In the genomic region with DNA sequence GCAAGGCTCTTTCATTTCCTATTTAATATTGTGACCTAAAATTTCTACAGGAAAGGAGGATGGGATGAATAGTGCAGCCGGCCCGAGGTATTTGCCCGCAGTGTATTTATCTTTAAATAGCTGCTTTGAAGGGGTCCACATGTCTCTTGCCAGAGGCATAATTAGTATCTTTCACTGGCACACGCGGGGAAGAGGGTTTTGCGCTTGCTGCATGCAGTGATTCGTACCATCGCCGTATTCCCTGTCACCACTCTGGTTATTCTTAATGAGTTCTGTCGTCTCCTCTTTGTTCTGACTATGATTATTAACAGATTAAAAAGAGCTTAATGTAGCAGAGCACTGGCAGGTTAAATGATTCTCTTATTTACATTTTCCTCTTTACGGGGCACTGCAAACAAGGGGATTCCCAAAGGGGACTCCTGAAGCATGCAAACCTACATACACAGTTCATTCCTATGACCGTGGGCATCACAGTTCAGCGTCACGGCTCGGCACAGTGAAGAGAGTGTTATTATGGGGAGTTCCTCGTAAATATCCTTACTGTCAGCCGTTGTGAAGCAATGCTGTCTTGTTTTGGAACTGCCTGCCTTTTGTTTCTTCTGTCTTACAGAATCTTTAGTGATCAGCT, we compare ENCODE assay signal across 12 cellular contexts.
DNase-seq lines count a peak whose midpoint lies in the region; ATAC-seq and TF ChIP-seq lines count a peak whose summit lies in the region.
"Had no signal": no experiment of that assay in that cellular context is flagged by ENCODE, and none has a peak within 500 bp of the region (broad histone marks: within the 10 kb centered on the region; RNA-seq: fewer than 3 reads in every experiment).

No MANE protein-coding gene starts in this region.

- DNase-seq in DMS153 treated with DMSO at 0.1 percent for 48 hours (lab: John Stamatoyannopoulos, UW; ENCODE audit: unreplicated experiment) = peak; percentile 41
- no peak for DNase-seq in DMS153 (lab: John Stamatoyannopoulos, UW)
- DNase-seq in HAP-1 (ENCODE audit: low spot score in 2 of 2) = peak; percentile 44 to 55
- peak; percentile 56 for DNase-seq in NCI-H2227 treated with DMSO at 0.1 percent for 48 hours (lab: John Stamatoyannopoulos, UW)
- DNase-seq in nephron progenitor cell = no peak
- DNase-seq in lower leg skin (ENCODE audit: low spot score in 2 of 2) = no peak
- no peak for DNase-seq in GM23338 (ENCODE audit: low spot score)
- no peak for DNase-seq in inferior parietal cortex (ENCODE audit: extremely low spot score)
- DNase-seq: activated naive CD8-positive, alpha-beta T cell treated with anti-CD3 and anti-CD28 coated beads, Interleukin-2, amount 50 U/mL, for 24 hours; HFFc6; stimulated activated naive CD8-positive, alpha-beta T cell treated with anti-CD3 and anti-CD28 coated beads, Interleukin-15, amount 100 ng/mL, for 72 hours had no signal

- no peak for TF ChIP-seq CTCF in nephron progenitor cell (IDR thresholded peaks at IDR 0.05)
- no peak for TF ChIP-seq CTCF in lower leg skin (IDR thresholded peaks at IDR 0.05)
- TF ChIP-seq CTCF in GM23338 (conservative IDR thresholded peaks at IDR 0.05; ENCODE audit: low read depth in 2 of 2) = no peak

- no peaks in the 10 kb centered on the region for H3K36me3 ChIP-seq in HAP-1 (replicated peaks)
- no peaks in the 10 kb centered on the region; the same call in none of the 2 replicates for H3K36me3 ChIP-seq in GM23338 (ENCODE audit: insufficient read depth)

- H3K9me3 Mint-ChIP-seq in nephron progenitor cell = no peaks in the 10 kb centered on the region
- peaks cover 2% of the 10 kb centered on the region; the same call in 2 of the 3 replicates for H3K9me3 Mint-ChIP-seq in GM23338
- H3K9me3 Mint-ChIP-seq: activated naive CD8-positive, alpha-beta T cell treated with anti-CD3 and anti-CD28 coated beads, Interleukin-2, amount 50 U/mL, for 24 hours; HFFc6; stimulated activated naive CD8-positive, alpha-beta T cell treated with anti-CD3 and anti-CD28 coated beads, Interleukin-15, amount 100 ng/mL, for 72 hours had no signal

- H3K27ac ChIP-seq in GM23338 (ENCODE audit: low read depth) = no peak overlapping the region
- H3K27ac ChIP-seq: 22Rv1 had no signal

- H3K4me1 ChIP-seq in HAP-1 (peaks cover 33% of the 10 kb centered on the region), GM23338 (ENCODE audit: insufficient read depth) (peaks cover 88% of the 10 kb centered on the region)

- 74 to 78% methylated on average over 17 of the region's 17 CpGs for WGBS in lower leg skin, 2 donors

- H3K27ac Mint-ChIP-seq in nephron progenitor cell (peak overlapping the region; percentile 22), GM23338 (no peak overlapping the region)
- H3K27ac Mint-ChIP-seq: HFFc6 had no signal

- no peak for ATAC-seq in GM23338
- ATAC-seq: activated naive CD8-positive, alpha-beta T cell treated with anti-CD3 and anti-CD28 coated beads, Interleukin-2, amount 50 U/mL, for 24 hours; stimulated activated naive CD8-positive, alpha-beta T cell treated with anti-CD3 and anti-CD28 coated beads, Interleukin-15, amount 100 ng/mL, for 72 hours had no signal

- H3K27me3 Mint-ChIP-seq in nephron progenitor cell (ENCODE audit: low read depth, poor library complexity) = no peaks in the 10 kb centered on the region
- H3K27me3 Mint-ChIP-seq in GM23338 (ENCODE audit: insufficient read depth, low read depth, poor library complexity) = peaks cover 29% of the 10 kb centered on the region
- H3K27me3 Mint-ChIP-seq: activated naive CD8-positive, alpha-beta T cell treated with anti-CD3 and anti-CD28 coated beads, Interleukin-2, amount 50 U/mL, for 24 hours; stimulated activated naive CD8-positive, alpha-beta T cell treated with anti-CD3 and anti-CD28 coated beads, Interleukin-15, amount 100 ng/mL, for 72 hours had no signal

- H3K4me3 Mint-ChIP-seq in nephron progenitor cell (no peak overlapping the region), GM23338 (no peak overlapping the region; the same call in 2 of the 3 replicates)
- H3K4me3 Mint-ChIP-seq: HFFc6; stimulated activated naive CD8-positive, alpha-beta T cell treated with anti-CD3 and anti-CD28 coated beads, Interleukin-15, amount 100 ng/mL, for 72 hours had no signal

- peaks cover 46% of the 10 kb centered on the region for H3K4me1 Mint-ChIP-seq in nephron progenitor cell
- H3K4me1 Mint-ChIP-seq in GM23338 = peaks cover 89% of the 10 kb centered on the region

- no peak for TF ChIP-seq POLR2A in lower leg skin (IDR thresholded peaks at IDR 0.05)

- H2AFZ ChIP-seq in GM23338 = no peak overlapping the region

- no peak overlapping the region for H3K4me3 ChIP-seq in HAP-1
- no peak overlapping the region for H3K4me3 ChIP-seq in lower leg skin (ENCODE audit: low read depth, poor library complexity, severe bottlenecking)
- H3K4me3 ChIP-seq in GM23338 = no peak overlapping the region; the same call in 1 of the 2 replicates

- H3K36me3 Mint-ChIP-seq in nephron progenitor cell (ENCODE audit: low read depth) = peaks cover 29% of the 10 kb centered on the region
- peaks cover 28% of the 10 kb centered on the region for H3K36me3 Mint-ChIP-seq in GM23338 (ENCODE audit: low read depth)

- H3K27me3 ChIP-seq in HAP-1 (ENCODE audit: low read depth) (no peaks in the 10 kb centered on the region), GM23338 (ENCODE audit: insufficient read depth) (no peaks in the 10 kb centered on the region)

- H3K79me2 ChIP-seq in GM23338 (replicated peaks; ENCODE audit: insufficient read depth) = peaks cover 100% of the 10 kb centered on the region

- H3K4me2 ChIP-seq in GM23338 = no peak overlapping the region; the same call in 1 of the 2 replicates

- H3F3A ChIP-seq in GM23338 (replicated peaks; ENCODE audit: low read depth) = peaks cover 6% of the 10 kb centered on the region

- intact Hi-C loops in lower leg skin (cut with DNase I; ENCODE audit: low total_unique reads) = no loop called here

- H3K9me3 ChIP-seq in HAP-1 = no peaks in the 10 kb centered on the region

- in situ Hi-C loops in HAP-1 (cut with MboI; ENCODE audit: low sequenced_read_pairs) = no loop called here

- H3K9me2 ChIP-seq in GM23338 (ENCODE audit: insufficient read depth) = no peaks in the 10 kb centered on the region

- peaks cover 91% of the 10 kb centered on the region for H4K20me1 ChIP-seq in GM23338 (replicated peaks; ENCODE audit: insufficient read depth)

TF ChIP-seq in GM23338, 12 proteins besides CTCF, POLR2A, EP300 and RAD21 (continues in another document):
- TF ChIP-seq ZNF331 (CRISPR knock-in tag; IDR thresholded peaks at IDR 0.05; ENCODE audit: low read depth) = no peak
- no peak for TF ChIP-seq ZNF114 (CRISPR knock-in tag; IDR thresholded peaks at IDR 0.05)
- TF ChIP-seq CREB1 (CRISPR knock-in tag; IDR thresholded peaks at IDR 0.05; ENCODE audit: low read depth) = no peak
- TF ChIP-seq, protein P1, sequence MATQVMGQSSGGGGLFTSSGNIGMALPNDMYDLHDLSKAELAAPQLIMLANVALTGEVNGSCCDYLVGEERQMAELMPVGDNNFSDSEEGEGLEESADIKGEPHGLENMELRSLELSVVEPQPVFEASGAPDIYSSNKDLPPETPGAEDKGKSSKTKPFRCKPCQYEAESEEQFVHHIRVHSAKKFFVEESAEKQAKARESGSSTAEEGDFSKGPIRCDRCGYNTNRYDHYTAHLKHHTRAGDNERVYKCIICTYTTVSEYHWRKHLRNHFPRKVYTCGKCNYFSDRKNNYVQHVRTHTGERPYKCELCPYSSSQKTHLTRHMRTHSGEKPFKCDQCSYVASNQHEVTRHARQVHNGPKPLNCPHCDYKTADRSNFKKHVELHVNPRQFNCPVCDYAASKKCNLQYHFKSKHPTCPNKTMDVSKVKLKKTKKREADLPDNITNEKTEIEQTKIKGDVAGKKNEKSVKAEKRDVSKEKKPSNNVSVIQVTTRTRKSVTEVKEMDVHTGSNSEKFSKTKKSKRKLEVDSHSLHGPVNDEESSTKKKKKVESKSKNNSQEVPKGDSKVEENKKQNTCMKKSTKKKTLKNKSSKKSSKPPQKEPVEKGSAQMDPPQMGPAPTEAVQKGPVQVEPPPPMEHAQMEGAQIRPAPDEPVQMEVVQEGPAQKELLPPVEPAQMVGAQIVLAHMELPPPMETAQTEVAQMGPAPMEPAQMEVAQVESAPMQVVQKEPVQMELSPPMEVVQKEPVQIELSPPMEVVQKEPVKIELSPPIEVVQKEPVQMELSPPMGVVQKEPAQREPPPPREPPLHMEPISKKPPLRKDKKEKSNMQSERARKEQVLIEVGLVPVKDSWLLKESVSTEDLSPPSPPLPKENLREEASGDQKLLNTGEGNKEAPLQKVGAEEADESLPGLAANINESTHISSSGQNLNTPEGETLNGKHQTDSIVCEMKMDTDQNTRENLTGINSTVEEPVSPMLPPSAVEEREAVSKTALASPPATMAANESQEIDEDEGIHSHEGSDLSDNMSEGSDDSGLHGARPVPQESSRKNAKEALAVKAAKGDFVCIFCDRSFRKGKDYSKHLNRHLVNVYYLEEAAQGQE (IDR thresholded peaks at IDR 0.05; ENCODE audit: unreplicated experiment) = no peak

Comparison
In these comparisons a context has a peak if more than half of its experiments do, and no peak if none do; other contexts are left out.
1. DNase-seq: peak in DMS153 treated with DMSO at 0.1 percent for 48 hours (single experiment), HAP-1 (2 of 2) and NCI-H2227 treated with DMSO at 0.1 percent for 48 hours (single experiment); none in DMS153 (single experiment), nephron progenitor cell (single experiment), lower leg skin (0 of 2), GM23338 (single experiment) and inferior parietal cortex (single experiment).